Comparison of ENCODE assay signal across 12 cellular contexts in the genomic region with DNA sequence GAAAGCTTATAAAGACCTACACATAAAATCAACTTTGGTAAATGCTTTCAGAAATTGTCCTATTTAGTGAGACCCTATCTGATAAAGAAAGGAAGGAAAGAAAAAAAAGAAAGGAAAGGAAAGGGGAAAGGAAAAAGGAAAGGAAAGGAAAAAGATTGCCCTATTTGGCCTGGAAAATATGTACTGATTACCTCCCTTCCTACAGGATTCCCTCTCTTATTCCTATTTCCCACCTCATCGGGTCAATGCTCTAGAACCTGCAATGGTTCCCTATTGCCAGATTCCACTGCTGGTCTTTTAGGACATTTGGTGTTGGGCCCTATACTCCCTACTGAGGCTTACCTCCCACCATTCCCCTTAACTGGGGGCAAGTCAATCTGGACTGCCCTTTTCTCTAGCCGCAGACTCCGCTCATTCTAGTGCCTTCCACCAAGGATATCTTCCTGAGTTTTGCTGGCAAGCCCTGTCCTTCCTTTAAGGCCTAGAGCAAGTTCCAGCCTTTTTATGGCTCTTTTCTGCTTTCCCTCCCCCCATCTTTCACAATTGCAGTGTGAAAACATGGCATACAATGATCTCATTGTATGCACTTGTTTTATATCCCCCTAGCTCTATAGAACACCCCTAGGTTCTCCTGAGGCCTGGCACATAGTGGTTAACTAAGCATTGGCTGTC. TPM values are rescaled to one million over a fixed set of nuclear protein-coding genes. Genes with fewer than 3 reads are reported as not detected.
A peak's percentile ranks its signal among the peaks of the same experiment; 100 is the strongest.
DNase-seq lines count a peak whose midpoint lies in the region; ATAC-seq and TF ChIP-seq lines count a peak whose summit lies in the region.
"Had no signal": no experiment of that assay in that cellular context is flagged by ENCODE, and none has a peak within 500 bp of the region (broad histone marks: within the 10 kb centered on the region; RNA-seq: fewer than 3 reads in every experiment).

No MANE protein-coding gene starts in this region.

- peaks cover 21% of the 10 kb centered on the region for H3K4me1 ChIP-seq in hepatocyte (ENCODE audit: insufficient read depth)
- peaks cover 22% of the 10 kb centered on the region for H3K4me1 ChIP-seq in suprapubic skin

- H3K4me2 ChIP-seq in hepatocyte: no peak overlapping the region

- H3K9me2 ChIP-seq in hepatocyte (replicated peaks; ENCODE audit: insufficient read depth): no peaks in the 10 kb centered on the region

- H3K27ac ChIP-seq in hepatocyte (peak overlapping the region; percentile 91), suprapubic skin (peak overlapping the region; percentile 97)

- in situ Hi-C loops in KBM-7 (cut with MboI; ENCODE audit: low pct_unique_long_range_greater_than_20kb, low sequenced_read_pairs): no loop called here

- TF ChIP-seq EP300 in suprapubic skin (IDR thresholded peaks at IDR 0.05): no peak

- no peak for TF ChIP-seq CTCF in hepatocyte (IDR thresholded peaks at IDR 0.05; ENCODE audit: poor library complexity)
- no peak for TF ChIP-seq CTCF in suprapubic skin (IDR thresholded peaks at IDR 0.05)

- H3K36me3 ChIP-seq in hepatocyte (replicated peaks; ENCODE audit: insufficient read depth, low read depth): peaks cover 3% of the 10 kb centered on the region
- H3K36me3 ChIP-seq in suprapubic skin: peaks cover 25% of the 10 kb centered on the region

- H3K4me3 ChIP-seq in hepatocyte (no peak overlapping the region), suprapubic skin (no peak overlapping the region)

- H3K79me2 ChIP-seq in hepatocyte: peaks cover 24% of the 10 kb centered on the region

- WGBS in hepatocyte (ENCODE audit: low lambda C conversion rate, missing lambda C conversion rate): 93% methylated on average over 3 of the region's 3 CpGs
- 87% methylated on average over 3 of the region's 3 CpGs for WGBS in suprapubic skin

- H3K27ac Mint-ChIP-seq in activated CD8-positive, alpha-beta memory T cell treated with anti-CD3 and anti-CD28 coated beads, Interleukin-2, amount 10 ng/mL, durations not matched to agents 7 days and 5 days: peak overlapping the region; percentile 64
- H3K27ac Mint-ChIP-seq in activated T-helper 1 cell treated with anti-CD3 and anti-CD28 coated beads, Interleukin-12 subunit alpha, Interleukin-12 subunit beta, Interleukin-2, Interleukin-4 antibody, amounts not matched to agents 30 ng/mL and 10 ng/mL and 1 ng/mL, durations not matched to agents 14 hours and 24 hours and 36 hours: peak overlapping the region; percentile 63

- DNase-seq in activated CD8-positive, alpha-beta memory T cell treated with anti-CD3 and anti-CD28 coated beads, Interleukin-2, amount 10 ng/mL, durations not matched to agents 7 days and 5 days: no peak
- DNase-seq in activated CD8-positive, alpha-beta memory T cell treated with anti-CD3 and anti-CD28 coated beads, Interleukin-2, amount 50 U/mL, for 4 hours: no peak
- DNase-seq in activated T-helper 1 cell treated with anti-CD3 and anti-CD28 coated beads, Interleukin-12 subunit alpha, Interleukin-12 subunit beta, Interleukin-2, Interleukin-4 antibody, amounts not matched to agents 30 ng/mL and 10 ng/mL and 1 ng/mL, durations not matched to agents 14 hours and 24 hours and 36 hours (ENCODE audit: low spot score): no peak
- DNase-seq in hepatocyte (ENCODE audit: low spot score) (no peak), suprapubic skin (ENCODE audit: low spot score in 2 of 2) (no peak), cerebellar nuclear complex (lab: John Stamatoyannopoulos, UW) (no peak), NCI-H2227 (lab: John Stamatoyannopoulos, UW; ENCODE audit: unreplicated experiment) (no peak), KBM-7 (no peak)
- DNase-seq: NCI-H2227 treated with DMSO at 0.1 percent for 48 hours; stimulated activated naive CD4-positive, alpha-beta T cell; T1000 had no signal

- H3K4me1 Mint-ChIP-seq in activated CD8-positive, alpha-beta memory T cell treated with anti-CD3 and anti-CD28 coated beads, Interleukin-2, amount 10 ng/mL, durations not matched to agents 7 days and 5 days: peaks cover 51% of the 10 kb centered on the region
- H3K4me1 Mint-ChIP-seq in activated T-helper 1 cell treated with anti-CD3 and anti-CD28 coated beads, Interleukin-12 subunit alpha, Interleukin-12 subunit beta, Interleukin-2, Interleukin-4 antibody, amounts not matched to agents 30 ng/mL and 10 ng/mL and 1 ng/mL, durations not matched to agents 14 hours and 24 hours and 36 hours (ENCODE audit: low read depth): peaks cover 36% of the 10 kb centered on the region

- peaks cover 34% of the 10 kb centered on the region for H3K36me3 Mint-ChIP-seq in activated CD8-positive, alpha-beta memory T cell treated with anti-CD3 and anti-CD28 coated beads, Interleukin-2, amount 10 ng/mL, durations not matched to agents 7 days and 5 days
- peaks cover 32% of the 10 kb centered on the region for H3K36me3 Mint-ChIP-seq in activated T-helper 1 cell treated with anti-CD3 and anti-CD28 coated beads, Interleukin-12 subunit alpha, Interleukin-12 subunit beta, Interleukin-2, Interleukin-4 antibody, amounts not matched to agents 30 ng/mL and 10 ng/mL and 1 ng/mL, durations not matched to agents 14 hours and 24 hours and 36 hours (ENCODE audit: low read depth)

- TF ChIP-seq POLR2A in suprapubic skin (IDR thresholded peaks at IDR 0.05): no peak

- ATAC-seq in activated CD8-positive, alpha-beta memory T cell treated with anti-CD3 and anti-CD28 coated beads, Interleukin-2, amount 10 ng/mL, durations not matched to agents 7 days and 5 days: no peak
- ATAC-seq: right cardiac atrium had no signal

- intact Hi-C loops in activated T-helper 1 cell treated with anti-CD3 and anti-CD28 coated beads, Interleukin-12 subunit alpha, Interleukin-12 subunit beta, Interleukin-2, Interleukin-4 antibody, amounts not matched to agents 30 ng/mL and 10 ng/mL and 1 ng/mL, durations not matched to agents 14 hours and 24 hours and 36 hours (cut with micrococcal nuclease): no loop called here

- H3K9me3 Mint-ChIP-seq in activated CD8-positive, alpha-beta memory T cell treated with anti-CD3 and anti-CD28 coated beads, Interleukin-2, amount 10 ng/mL, durations not matched to agents 7 days and 5 days (ENCODE audit: low read depth): no peaks in the 10 kb centered on the region
- no peaks in the 10 kb centered on the region for H3K9me3 Mint-ChIP-seq in activated T-helper 1 cell treated with anti-CD3 and anti-CD28 coated beads, Interleukin-12 subunit alpha, Interleukin-12 subunit beta, Interleukin-2, Interleukin-4 antibody, amounts not matched to agents 30 ng/mL and 10 ng/mL and 1 ng/mL, durations not matched to agents 14 hours and 24 hours and 36 hours

- H3K27me3 ChIP-seq in hepatocyte (no peaks in the 10 kb centered on the region), suprapubic skin (no peaks in the 10 kb centered on the region)

- no peak overlapping the region for H2AFZ ChIP-seq in hepatocyte

- H3K9me3 ChIP-seq in hepatocyte (ENCODE audit: low read depth) (no peaks in the 10 kb centered on the region), suprapubic skin (no peaks in the 10 kb centered on the region)

- H3K27me3 Mint-ChIP-seq in activated CD8-positive, alpha-beta memory T cell treated with anti-CD3 and anti-CD28 coated beads, Interleukin-2, amount 10 ng/mL, durations not matched to agents 7 days and 5 days: no peaks in the 10 kb centered on the region
- no peaks in the 10 kb centered on the region for H3K27me3 Mint-ChIP-seq in activated T-helper 1 cell treated with anti-CD3 and anti-CD28 coated beads, Interleukin-12 subunit alpha, Interleukin-12 subunit beta, Interleukin-2, Interleukin-4 antibody, amounts not matched to agents 30 ng/mL and 10 ng/mL and 1 ng/mL, durations not matched to agents 14 hours and 24 hours and 36 hours (ENCODE audit: insufficient read depth)

- no peak overlapping the region for H3K4me3 Mint-ChIP-seq in activated CD8-positive, alpha-beta memory T cell treated with anti-CD3 and anti-CD28 coated beads, Interleukin-2, amount 10 ng/mL, durations not matched to agents 7 days and 5 days
- H3K4me3 Mint-ChIP-seq in activated T-helper 1 cell treated with anti-CD3 and anti-CD28 coated beads, Interleukin-12 subunit alpha, Interleukin-12 subunit beta, Interleukin-2, Interleukin-4 antibody, amounts not matched to agents 30 ng/mL and 10 ng/mL and 1 ng/mL, durations not matched to agents 14 hours and 24 hours and 36 hours: no peak overlapping the region

- CTCF ChIA-PET in activated CD8-positive, alpha-beta memory T cell treated with anti-CD3 and anti-CD28 coated beads, Interleukin-2, amount 10 ng/mL, durations not matched to agents 7 days and 5 days (lab: Charles Lee): interaction anchor here (0.9 to 11.2 kb wide), 14 partner anchors 9 to 230 kb away, joined by 3 to 145 read pairs (median 5); a partner anchor contains a TSS

- H4K20me1 ChIP-seq in hepatocyte (ENCODE audit: insufficient read depth, poor library complexity, severe bottlenecking): peaks cover 23% of the 10 kb centered on the region

RNA-seq across cellular contexts. Expression of a gene that starts 4.4 kb away (rescaled TPM):
- total RNA-seq in activated CD8-positive, alpha-beta memory T cell treated with anti-CD3 and anti-CD28 coated beads, Interleukin-2, amount 10 ng/mL, durations not matched to agents 7 days and 5 days: 100 to 1,000 TPM; 291 to 293 TPM
- 178 and 183 TPM in 2 replicates for total RNA-seq in activated T-helper 1 cell treated with anti-CD3 and anti-CD28 coated beads, Interleukin-12 subunit alpha, Interleukin-12 subunit beta, Interleukin-2, Interleukin-4 antibody, amounts not matched to agents 30 ng/mL and 10 ng/mL and 1 ng/mL, durations not matched to agents 14 hours and 24 hours and 36 hours
- total RNA-seq in hepatocyte: 162 and 165 TPM in 2 replicates
- polyA plus RNA-seq in hepatocyte: 189 and 235 TPM in 2 replicates
- total RNA-seq in suprapubic skin: 100 to 1,000 TPM; 170 to 246 (median 225) TPM
